In genomic region chr15:101052681-101053121, GRCh38 we compare ENCODE assay signal across 20 cellular contexts.
DNase-seq lines count a peak whose midpoint lies in the region; ATAC-seq, FAIRE-seq and TF ChIP-seq lines count a peak whose summit lies in the region.
"Had no signal": no experiment of that assay in that cellular context is flagged by ENCODE, and none has a peak within 500 bp of the region (broad histone marks: within the 10 kb centered on the region; RNA-seq: fewer than 3 reads in every experiment).

No MANE protein-coding gene starts in this region.

- CTCF ChIA-PET in activated CD8-positive, alpha-beta T cell treated with anti-CD3 and anti-CD28 coated beads, Interleukin-2, amount 10 ng/mL, durations not matched to agents 7 days and 5 days (lab: Charles Lee) = no interaction called here
- CTCF ChIA-PET in activated CD8-positive, alpha-beta T cell treated with anti-CD3 and anti-CD28 coated beads for 36 hours (lab: Charles Lee) = interaction anchor here (1.8 kb wide), 1 partner anchor 44 kb away, joined by 7 read pairs; no protein-coding TSS in a partner anchor

- H3K4me3 Mint-ChIP-seq in activated CD8-positive, alpha-beta T cell treated with anti-CD3 and anti-CD28 coated beads, Interleukin-2, amount 10 ng/mL, durations not matched to agents 7 days and 5 days = no peak overlapping the region
- no peak overlapping the region for H3K4me3 Mint-ChIP-seq in activated CD8-positive, alpha-beta T cell treated with anti-CD3 and anti-CD28 coated beads for 36 hours
- no peak overlapping the region for H3K4me3 Mint-ChIP-seq in endodermal cell
- no peak overlapping the region for H3K4me3 Mint-ChIP-seq in neural progenitor cell
- H3K4me3 Mint-ChIP-seq: CD14-positive monocyte, GM23338 had no signal

- no peaks in the 10 kb centered on the region for H3K4me1 Mint-ChIP-seq in activated CD8-positive, alpha-beta T cell treated with anti-CD3 and anti-CD28 coated beads, Interleukin-2, amount 10 ng/mL, durations not matched to agents 7 days and 5 days (ENCODE audit: low read depth)
- H3K4me1 Mint-ChIP-seq in activated CD8-positive, alpha-beta T cell treated with anti-CD3 and anti-CD28 coated beads for 36 hours (ENCODE audit: low read depth) = no peaks in the 10 kb centered on the region
- H3K4me1 Mint-ChIP-seq in endodermal cell = peaks cover 4% of the 10 kb centered on the region
- H3K4me1 Mint-ChIP-seq in neural progenitor cell = peaks cover 22% of the 10 kb centered on the region

- POLR2A ChIA-PET in activated CD8-positive, alpha-beta T cell treated with anti-CD3 and anti-CD28 coated beads, Interleukin-2, amount 10 ng/mL, durations not matched to agents 7 days and 5 days (lab: Charles Lee) = no interaction called here
- POLR2A ChIA-PET in activated CD8-positive, alpha-beta T cell treated with anti-CD3 and anti-CD28 coated beads for 36 hours (lab: Charles Lee) = no interaction called here

- ATAC-seq in activated CD8-positive, alpha-beta T cell treated with anti-CD3 and anti-CD28 coated beads, Interleukin-2, amount 10 ng/mL, durations not matched to agents 7 days and 5 days = no peak
- ATAC-seq in activated CD8-positive, alpha-beta T cell treated with anti-CD3 and anti-CD28 coated beads for 36 hours = no peak
- no peak for ATAC-seq in HG03378 (IDR thresholded peaks at IDR 0.05; ENCODE audit: unreplicated experiment)
- ATAC-seq: GM23338, PC-3 had no signal

- H3K9ac ChIP-seq in endodermal cell (ENCODE audit: extremely low read depth, low read length, poor library complexity, severe bottlenecking) (no peak overlapping the region), neural progenitor cell (no peak overlapping the region)
- H3K9ac ChIP-seq: KMS-11 had no signal

- TF ChIP-seq POLR2A in testis (IDR thresholded peaks at IDR 0.05) = no peak

- H3K4me1 ChIP-seq in endodermal cell (ENCODE audit: control insufficient read depth, insufficient read depth, low read length) (no peaks in the 10 kb centered on the region), neural progenitor cell (peaks cover 6% of the 10 kb centered on the region), testis (peaks cover 6% of the 10 kb centered on the region)

- 93 to 97% methylated on average over 15 to 20 of the region's 20 CpGs for WGBS in endodermal cell (ENCODE audit: insufficient coverage in 1 of 2, insufficient read length in 1 of 2), 2 experiments
- WGBS in testis, 2 donors = 90 to 91% methylated on average over 14 to 20 of the region's 20 CpGs

- H3K36me3 Mint-ChIP-seq in activated CD8-positive, alpha-beta T cell treated with anti-CD3 and anti-CD28 coated beads, Interleukin-2, amount 10 ng/mL, durations not matched to agents 7 days and 5 days (ENCODE audit: low read depth) = no peaks in the 10 kb centered on the region
- no peaks in the 10 kb centered on the region for H3K36me3 Mint-ChIP-seq in activated CD8-positive, alpha-beta T cell treated with anti-CD3 and anti-CD28 coated beads for 36 hours (ENCODE audit: low read depth)
- H3K36me3 Mint-ChIP-seq in endodermal cell (ENCODE audit: low read depth) (no peaks in the 10 kb centered on the region), neural progenitor cell (no peaks in the 10 kb centered on the region)

- FAIRE-seq in GM19239 (lab: Jason Lieb, UNC) = no peak
- FAIRE-seq: A204.1, GM12892 had no signal

- H3K36me3 ChIP-seq in endodermal cell (ENCODE audit: control insufficient read depth, insufficient read depth, low read length) (no peaks in the 10 kb centered on the region), neural progenitor cell (no peaks in the 10 kb centered on the region), testis (ENCODE audit: low read depth, missing control alignments) (no peaks in the 10 kb centered on the region)

- H3K4me3 ChIP-seq in endodermal cell (ENCODE audit: low read length) (no peak overlapping the region), neural progenitor cell (no peak overlapping the region), testis (no peak overlapping the region)
- H3K4me3 ChIP-seq: GM23338, MG63 had no signal

- no peak overlapping the region for H3K27ac ChIP-seq in endodermal cell (ENCODE audit: low read depth, low read length)
- H3K27ac ChIP-seq in neural progenitor cell = no peak overlapping the region
- no peak overlapping the region for H3K27ac ChIP-seq in testis
- H3K27ac ChIP-seq: KMS-11 had no signal

- DNase-seq in activated CD8-positive, alpha-beta T cell treated with anti-CD3 and anti-CD28 coated beads, Interleukin-2, amount 10 ng/mL, durations not matched to agents 7 days and 5 days = peak; percentile 13
- DNase-seq in activated CD8-positive, alpha-beta T cell treated with anti-CD3 and anti-CD28 coated beads for 36 hours = no peak
- DNase-seq in endodermal cell (peak; percentile 36), neural progenitor cell (ENCODE audit: low spot score) (no peak), testis (peak; percentile 6), NCI-H187 (lab: John Stamatoyannopoulos, UW) (no peak), GM19239 (ENCODE audit: insufficient read length, low spot score) (no peak)
- DNase-seq: Calu3, DND-41, GDM1, MG63, NCI-H1092 treated with DMSO at 0.1 percent for 48 hours, NCI-H1694, PC-3 had no signal

- H3F3A ChIP-seq in neural progenitor cell (ENCODE audit: low read depth) = no peaks in the 10 kb centered on the region

- intact Hi-C loops in activated CD8-positive, alpha-beta T cell treated with anti-CD3 and anti-CD28 coated beads for 36 hours (cut with micrococcal nuclease) = no loop called here
- intact Hi-C loops in testis (cut with DNase I; ENCODE audit: low total_unique reads) = no loop called here

- H3K9me3 Mint-ChIP-seq in activated CD8-positive, alpha-beta T cell treated with anti-CD3 and anti-CD28 coated beads, Interleukin-2, amount 10 ng/mL, durations not matched to agents 7 days and 5 days (ENCODE audit: insufficient read depth) = no peaks in the 10 kb centered on the region
- no peaks in the 10 kb centered on the region for H3K9me3 Mint-ChIP-seq in activated CD8-positive, alpha-beta T cell treated with anti-CD3 and anti-CD28 coated beads for 36 hours
- H3K9me3 Mint-ChIP-seq in endodermal cell = no peaks in the 10 kb centered on the region
- H3K9me3 Mint-ChIP-seq in neural progenitor cell = no peaks in the 10 kb centered on the region

- no peak for TF ChIP-seq CTCF in activated CD8-positive, alpha-beta T cell treated with anti-CD3 and anti-CD28 coated beads for 36 hours (IDR thresholded peaks at IDR 0.05)
- TF ChIP-seq CTCF in endodermal cell (conservative IDR thresholded peaks at IDR 0.05) (no peak), neural progenitor cell (IDR thresholded peaks at IDR 0.05) (no peak), testis (IDR thresholded peaks at IDR 0.05) (no peak)

- peaks cover 2% of the 10 kb centered on the region for H3K27me3 ChIP-seq in endodermal cell (ENCODE audit: control insufficient read depth, insufficient read depth, low read length, poor library complexity, severe bottlenecking)
- peaks cover 13% of the 10 kb centered on the region for H3K27me3 ChIP-seq in neural progenitor cell
- H3K27me3 ChIP-seq in testis = no peaks in the 10 kb centered on the region
- H3K27me3 ChIP-seq: MG63 had no signal

- no peak overlapping the region for H2AFZ ChIP-seq in neural progenitor cell (replicated peaks)
- H2AFZ ChIP-seq: GM23338 had no signal

- H4K20me1 ChIP-seq in neural progenitor cell (ENCODE audit: low read depth) = no peaks in the 10 kb centered on the region

- H3K79me2 ChIP-seq in neural progenitor cell (ENCODE audit: low read depth) = no peaks in the 10 kb centered on the region

- no peak overlapping the region for H3K27ac Mint-ChIP-seq in activated CD8-positive, alpha-beta T cell treated with anti-CD3 and anti-CD28 coated beads, Interleukin-2, amount 10 ng/mL, durations not matched to agents 7 days and 5 days
- no peak overlapping the region for H3K27ac Mint-ChIP-seq in activated CD8-positive, alpha-beta T cell treated with anti-CD3 and anti-CD28 coated beads for 36 hours
- H3K27ac Mint-ChIP-seq in endodermal cell (no peak overlapping the region), neural progenitor cell (peak overlapping the region; percentile 74)
- H3K27ac Mint-ChIP-seq: GM23338 had no signal

- H3K9me3 ChIP-seq in endodermal cell (ENCODE audit: control insufficient read depth, low read length) (no peaks in the 10 kb centered on the region), neural progenitor cell (ENCODE audit: low read depth) (no peaks in the 10 kb centered on the region), testis (no peaks in the 10 kb centered on the region)
- H3K9me3 ChIP-seq: MG63 had no signal

- H3K27me3 Mint-ChIP-seq in activated CD8-positive, alpha-beta T cell treated with anti-CD3 and anti-CD28 coated beads, Interleukin-2, amount 10 ng/mL, durations not matched to agents 7 days and 5 days (ENCODE audit: low read depth) = peaks cover 5% of the 10 kb centered on the region
- H3K27me3 Mint-ChIP-seq in activated CD8-positive, alpha-beta T cell treated with anti-CD3 and anti-CD28 coated beads for 36 hours = no peaks in the 10 kb centered on the region
- H3K27me3 Mint-ChIP-seq in endodermal cell (ENCODE audit: insufficient read depth) (peaks cover under 1% of the 10 kb centered on the region), neural progenitor cell (ENCODE audit: insufficient read depth, low read depth) (peaks cover 14% of the 10 kb centered on the region)

- H3K4me2 ChIP-seq in neural progenitor cell = no peak overlapping the region
- H3K4me2 ChIP-seq: GM23338, KMS-11 had no signal

Comparison
In these comparisons a context has a peak if more than half of its experiments do, and no peak if none do; other contexts are left out.
1. DNase-seq: peak in activated CD8-positive, alpha-beta T cell treated with anti-CD3 and anti-CD28 coated beads, Interleukin-2, amount 10 ng/mL, durations not matched to agents 7 days and 5 days (single experiment), endodermal cell (single experiment) and testis (single experiment); none in activated CD8-positive, alpha-beta T cell treated with anti-CD3 and anti-CD28 coated beads for 36 hours (single experiment), neural progenitor cell (single experiment), NCI-H187 (0 of 2) and GM19239 (single experiment).